Comparison of ENCODE assay signal across 28 cellular contexts in genomic region chr13:50730496-50731171, GRCh38.
DNase-seq lines count a peak whose midpoint lies in the region; ATAC-seq, FAIRE-seq and TF ChIP-seq lines count a peak whose summit lies in the region.
"Had no signal": no experiment of that assay in that cellular context is flagged by ENCODE, and none has a peak within 500 bp of the region (broad histone marks: within the 10 kb centered on the region; RNA-seq: fewer than 3 reads in every experiment).

No MANE protein-coding gene starts in this region.

- peak; percentile 21 for ATAC-seq in left ventricle myocardium superior
- ATAC-seq in Right ventricle myocardium inferior, result no peak
- ATAC-seq in HG02852 (IDR thresholded peaks at IDR 0.05; ENCODE audit: unreplicated experiment), result no peak
- ATAC-seq: A549; activated naive CD4-positive, alpha-beta T cell treated with anti-CD3 and anti-CD28 coated beads, Interleukin-2, amount 50 U/mL, for 72 hours; stimulated activated naive CD8-positive, alpha-beta T cell treated with anti-CD3 and anti-CD28 coated beads, Interleukin-15, Interleukin-2, amounts not matched to agents 100 U/mL and 50 U/mL, for 24 hours had no signal

- H3K4me1 ChIP-seq in keratinocyte (ENCODE audit: control insufficient read depth, extremely low read depth, insufficient read depth, low read length), result peaks cover 24% of the 10 kb centered on the region
- H3K4me1 ChIP-seq: A549, vagina had no signal

- intact Hi-C loops in left ventricle myocardium superior (cut with micrococcal nuclease), result no loop called here
- intact Hi-C loops in Right ventricle myocardium inferior (cut with DNase I), result no loop called here

- H3K9me3 Mint-ChIP-seq in endothelial cell (ENCODE audit: unreplicated experiment), result peaks cover 5% of the 10 kb centered on the region
- H3K9me3 Mint-ChIP-seq: activated naive CD4-positive, alpha-beta T cell treated with anti-CD3 and anti-CD28 coated beads, Interleukin-2, amount 50 U/mL, for 72 hours had no signal

- H3K4me1 Mint-ChIP-seq in endothelial cell (ENCODE audit: unreplicated experiment), result no peaks in the 10 kb centered on the region

- FAIRE-seq in keratinocyte (lab: Jason Lieb, UNC), result peak; percentile 57
- FAIRE-seq: A549 had no signal

- peak overlapping the region; percentile 45 for H3K4me2 ChIP-seq in keratinocyte (ENCODE audit: control insufficient read depth, extremely low read depth, insufficient read depth, low read depth, low read length)
- H3K4me2 ChIP-seq: A549, PC-9 had no signal

- H3K79me2 ChIP-seq in keratinocyte (ENCODE audit: control insufficient read depth, insufficient read depth, low read length), result no peaks in the 10 kb centered on the region

- no peaks in the 10 kb centered on the region for H4K20me1 ChIP-seq in keratinocyte (ENCODE audit: control insufficient read depth, extremely low read depth, insufficient read depth, low read length)

- peaks cover 3% of the 10 kb centered on the region for H3K9me3 ChIP-seq in keratinocyte (ENCODE audit: control insufficient read depth, low read depth, low read length)
- H3K9me3 ChIP-seq: A549, thoracic aorta, vagina had no signal

- H3K27me3 ChIP-seq in keratinocyte (ENCODE audit: control insufficient read depth, extremely low read depth, insufficient read depth, low read length), result no peaks in the 10 kb centered on the region
- H3K27me3 ChIP-seq: vagina had no signal

- H3K4me3 Mint-ChIP-seq in endothelial cell (ENCODE audit: unreplicated experiment), result no peak overlapping the region
- H3K4me3 Mint-ChIP-seq: CD4-positive, alpha-beta memory T cell; H9 had no signal

- peak overlapping the region; percentile 85 for H3K27ac ChIP-seq in keratinocyte (ENCODE audit: control insufficient read depth, insufficient read depth, low read length)
- H3K27ac ChIP-seq: A549, coronary artery, PC-9, thoracic aorta, vagina, VCaP had no signal

- H3K9ac ChIP-seq in keratinocyte (ENCODE audit: control insufficient read depth, extremely low read depth, insufficient read depth, low read length), result peak overlapping the region; percentile 56

- dilution Hi-C loops in keratinocyte (cut with MboI; ENCODE audit: extremely low pct_ligation_motif_present, low sequenced_read_pairs), result no loop called here

- peak overlapping the region; percentile 77 for H3K27ac Mint-ChIP-seq in endothelial cell (ENCODE audit: unreplicated experiment)
- H3K27ac Mint-ChIP-seq: activated naive CD4-positive, alpha-beta T cell treated with anti-CD3 and anti-CD28 coated beads, Interleukin-2, amount 50 U/mL, for 72 hours; CD4-positive, alpha-beta memory T cell; H9 had no signal

- TF ChIP-seq CTCF in endothelial cell (IDR thresholded peaks at IDR 0.05; ENCODE audit: unreplicated experiment) (no peak), keratinocyte (optimal IDR thresholded peaks at IDR 0.05 in 1 of 3, IDR thresholded peaks at IDR 0.05 in 1 of 3, conservative IDR thresholded peaks at IDR 0.05 in 1 of 3; ENCODE audit: extremely low read depth in 1 of 3, insufficient read depth in 2 of 3, low read length in 3 of 3) (no peak)

- no peak overlapping the region for H3K4me3 ChIP-seq in keratinocyte (ENCODE audit: control insufficient read depth in 2 of 3, extremely low read depth in 1 of 3, insufficient read depth in 2 of 3, low read depth in 1 of 3, low read length in 3 of 3)
- H3K4me3 ChIP-seq: A549, coronary artery, PC-9, thoracic aorta, vagina had no signal

- no peaks in the 10 kb centered on the region for H3K36me3 Mint-ChIP-seq in endothelial cell (ENCODE audit: low read depth, unreplicated experiment)
- H3K36me3 Mint-ChIP-seq: activated naive CD4-positive, alpha-beta T cell treated with anti-CD3 and anti-CD28 coated beads, Interleukin-2, amount 50 U/mL, for 72 hours had no signal

- H3K36me3 ChIP-seq in keratinocyte (ENCODE audit: control insufficient read depth in 2 of 2, extremely low read depth in 1 of 2, insufficient read depth in 2 of 2, low read length in 2 of 2), result no peaks in the 10 kb centered on the region
- H3K36me3 ChIP-seq: thoracic aorta, vagina had no signal

- no peaks in the 10 kb centered on the region for H3K9me1 ChIP-seq in keratinocyte (ENCODE audit: control insufficient read depth, extremely low read depth, insufficient read depth, low read length)

- H2AFZ ChIP-seq in keratinocyte (ENCODE audit: control insufficient read depth, low read length), result no peak overlapping the region
- H2AFZ ChIP-seq: PC-9 had no signal

- H3K27me3 Mint-ChIP-seq in endothelial cell (ENCODE audit: unreplicated experiment), result peaks cover 2% of the 10 kb centered on the region

- DNase-seq in left ventricle myocardium superior (no peak), Right ventricle myocardium inferior (ENCODE audit: missing footprints) (no peak), endothelial cell (ENCODE audit: low spot score) (no peak), keratinocyte (ENCODE audit: low read depth, low spot score) (no peak), AG08396 (ENCODE audit: low spot score) (no peak), NCI-H1048 (lab: John Stamatoyannopoulos, UW) (no peak), HK-2 (ENCODE audit: unreplicated experiment) (no peak)
- DNase-seq: activated CD4-positive, alpha-beta T cell treated with anti-CD3 and anti-CD28 coated beads for 48 hours; activated effector memory CD4-positive, alpha-beta T cell treated with Interleukin-2 at 50 U/mL for 16 hours; activated T-cell treated with anti-CD3 and anti-CD28 coated beads, Interleukin-2, amount 50 U/mL, for 1 hour; CD4-positive, alpha-beta memory T cell; effector memory CD4-positive, alpha-beta T cell; H9; hypothalamus; left cardiac atrium; NCI-H2107; Right ventricle myocardium superior; stimulated activated CD4-positive, alpha-beta T cell treated with anti-CD3 and anti-CD28 coated beads, Interleukin-1b, Interleukin-23, amount 100 ng/mL, for 48 hours; stimulated activated naive CD8-positive, alpha-beta T cell treated with anti-CD3 and anti-CD28 coated beads, Interleukin-15, Interleukin-2, amounts not matched to agents 100 U/mL and 50 U/mL, for 24 hours; T1000 had no signal
